Comparison of ENCODE assay signal across 11 cellular contexts in the genomic region with DNA sequence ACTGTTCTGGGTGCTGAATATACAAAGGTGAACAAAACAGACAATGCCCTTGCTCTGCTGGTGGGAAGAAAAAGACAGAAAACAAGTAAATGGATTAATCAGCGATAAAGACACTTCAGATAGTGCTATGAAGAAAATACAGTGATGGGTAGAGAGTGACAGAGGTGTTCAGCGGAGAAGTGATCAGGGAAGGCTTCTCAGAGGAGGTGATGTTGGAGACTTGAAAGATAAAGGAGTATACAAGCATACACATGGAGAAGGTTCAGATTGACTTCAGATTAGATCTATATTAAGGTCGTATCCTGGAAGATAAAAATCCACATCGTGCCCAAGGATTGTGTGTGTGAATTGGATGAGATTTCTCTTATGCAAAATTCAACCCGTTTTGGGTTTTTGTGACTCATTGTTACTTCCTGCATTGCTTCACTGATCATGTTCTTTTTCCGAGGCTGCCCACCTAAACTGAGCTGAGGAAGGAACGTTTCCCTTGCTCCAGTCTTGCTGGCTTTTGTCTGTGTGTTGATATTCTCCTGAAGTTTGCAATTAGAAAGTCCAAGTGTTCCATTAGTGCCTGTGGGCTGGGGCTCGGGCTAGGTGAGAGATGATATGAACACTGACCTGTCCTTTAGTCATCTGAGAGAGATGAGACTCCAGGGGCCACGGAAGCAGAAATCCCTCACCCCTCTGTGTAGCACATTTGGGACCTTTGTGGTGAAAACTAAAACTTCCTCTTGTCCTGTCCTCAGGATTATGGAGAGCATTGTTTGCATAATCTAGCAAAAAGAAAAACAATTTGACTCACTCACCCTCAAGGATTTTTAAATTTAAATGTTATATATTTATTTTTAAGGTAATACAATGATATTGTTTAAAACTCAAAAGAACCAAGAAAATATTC. TPM values are rescaled to one million over a fixed set of nuclear protein-coding genes. Genes with fewer than 3 reads are reported as not detected.
A peak's percentile ranks its signal among the peaks of the same experiment; 100 is the strongest.
DNase-seq lines count a peak whose midpoint lies in the region; ATAC-seq and TF ChIP-seq lines count a peak whose summit lies in the region.
"Had no signal": no experiment of that assay in that cellular context is flagged by ENCODE, and none has a peak within 500 bp of the region (broad histone marks: within the 10 kb centered on the region; RNA-seq: fewer than 3 reads in every experiment).

No MANE protein-coding gene starts in this region.

- H3K27me3 Mint-ChIP-seq in T-helper 1 cell treated with Interleukin-12 subunit alpha and Interleukin-12 subunit beta and Interleukin-4 antibody, amounts not matched to agents 30 μg/mL and 1 μg/mL, for 36 hours (ENCODE audit: low read depth) = no peaks in the 10 kb centered on the region
- H3K27me3 Mint-ChIP-seq in natural killer cell (ENCODE audit: low read depth in 2 of 2) = no peaks in the 10 kb centered on the region

- no peak overlapping the region for H3K27ac Mint-ChIP-seq in T-helper 1 cell treated with Interleukin-12 subunit alpha and Interleukin-12 subunit beta and Interleukin-4 antibody, amounts not matched to agents 30 μg/mL and 1 μg/mL, for 36 hours
- peak overlapping the region in 1 of 2 donors; percentile 14 for H3K27ac Mint-ChIP-seq in natural killer cell

- H3K9me3 Mint-ChIP-seq in T-helper 1 cell treated with Interleukin-12 subunit alpha and Interleukin-12 subunit beta and Interleukin-4 antibody, amounts not matched to agents 30 μg/mL and 1 μg/mL, for 36 hours = peaks cover 18% of the 10 kb centered on the region
- H3K9me3 Mint-ChIP-seq in natural killer cell = peaks cover 0 to 9% of the 10 kb centered on the region in 2 donors

- TF ChIP-seq CTCF in natural killer cell (IDR thresholded peaks at IDR 0.05) = no peak
- no peak for TF ChIP-seq CTCF in GM10266 (IDR thresholded peaks at IDR 0.05; ENCODE audit: control insufficient read depth, insufficient read depth, low read depth, missing control alignments)

- H3K4me1 Mint-ChIP-seq in T-helper 1 cell treated with Interleukin-12 subunit alpha and Interleukin-12 subunit beta and Interleukin-4 antibody, amounts not matched to agents 30 μg/mL and 1 μg/mL, for 36 hours (ENCODE audit: low read depth) = peaks cover 45% of the 10 kb centered on the region
- H3K4me1 Mint-ChIP-seq in natural killer cell = peaks cover 56 to 69% of the 10 kb centered on the region in 2 donors

- peak overlapping the region; percentile 1 for H3K4me3 Mint-ChIP-seq in T-helper 1 cell treated with Interleukin-12 subunit alpha and Interleukin-12 subunit beta and Interleukin-4 antibody, amounts not matched to agents 30 μg/mL and 1 μg/mL, for 36 hours
- peak overlapping the region; percentile 4 for H3K4me3 Mint-ChIP-seq in natural killer cell

- H3K36me3 Mint-ChIP-seq in T-helper 1 cell treated with Interleukin-12 subunit alpha and Interleukin-12 subunit beta and Interleukin-4 antibody, amounts not matched to agents 30 μg/mL and 1 μg/mL, for 36 hours (ENCODE audit: low read depth) = peaks cover 38% of the 10 kb centered on the region
- H3K36me3 Mint-ChIP-seq in natural killer cell = peaks cover 15% of the 10 kb centered on the region

- ATAC-seq in HG02623 (IDR thresholded peaks at IDR 0.05; ENCODE audit: unreplicated experiment) (peak; percentile 33), natural killer cell (peak in 1 of 3 donors; percentile 24)

- intact Hi-C loops in natural killer cell (cut with micrococcal nuclease) (no loop called here), posterior cingulate gyrus (cut with DNase I) (no loop called here)

- peak; percentile 57 for DNase-seq in ELR (ENCODE audit: low read depth)
- DNase-seq in natural killer cell = no peak
- no peak for DNase-seq in NCI-H2081 treated with DMSO at 0.1 percent for 48 hours (lab: John Stamatoyannopoulos, UW)
- no peak for DNase-seq in NCI-H1436 treated with DMSO at 0.1 percent for 48 hours (lab: John Stamatoyannopoulos, UW)
- DNase-seq in posterior cingulate gyrus = no peak
- DNase-seq in GM10266 (ENCODE audit: extremely low spot score) = no peak
- DNase-seq: DND-41; NCI-H2171 treated with DMSO at 0.1 percent for 48 hours; stimulated activated CD4-positive, alpha-beta T cell treated with anti-CD3 and anti-CD28 coated beads, Interleukin-4, amount 100 ng/mL, for 4 hours had no signal

RNA-seq across cellular contexts. Expression of gene PLXNC1, which starts 27.6 kb away (rescaled TPM):
- total RNA-seq in natural killer cell = 10 to 100 TPM; 22.0 to 30.7 (median 26.5) TPM
